Comparison of ENCODE assay signal across 1 cellular context in genomic region chr16:22633280-22633679, GRCh38.
A peak's percentile ranks its signal among the peaks of the same experiment; 100 is the strongest.
TF ChIP-seq lines count a peak whose summit lies in the region.

No MANE protein-coding gene starts in this region.

TF ChIP-seq in HepG2, 621 proteins besides CTCF, POLR2A, EP300 and RAD21 (continued from another document):
- TF ChIP-seq, protein P1, sequence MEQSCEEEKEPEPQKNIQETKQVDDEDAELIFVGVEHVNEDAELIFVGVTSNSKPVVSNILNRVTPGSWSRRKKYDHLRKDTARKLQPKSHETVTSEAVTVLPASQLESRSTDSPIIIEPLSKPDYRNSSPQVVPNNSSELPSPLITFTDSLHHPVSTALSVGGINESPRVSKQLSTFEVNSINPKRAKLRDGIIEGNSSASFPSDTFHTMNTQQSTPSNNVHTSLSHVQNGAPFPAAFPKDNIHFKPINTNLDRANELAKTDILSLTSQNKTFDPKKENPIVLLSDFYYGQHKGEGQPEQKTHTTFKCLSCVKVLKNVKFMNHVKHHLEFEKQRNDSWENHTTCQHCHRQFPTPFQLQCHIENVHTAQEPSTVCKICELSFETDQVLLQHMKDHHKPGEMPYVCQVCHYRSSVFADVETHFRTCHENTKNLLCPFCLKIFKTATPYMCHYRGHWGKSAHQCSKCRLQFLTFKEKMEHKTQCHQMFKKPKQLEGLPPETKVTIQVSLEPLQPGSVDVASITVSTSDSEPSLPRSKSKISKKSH (CRISPR knock-in tag; IDR thresholded peaks at IDR 0.05; ENCODE audit: borderline replicate concordance) = no peak
- TF ChIP-seq ZNF790 (CRISPR knock-in tag; IDR thresholded peaks at IDR 0.05; ENCODE audit: borderline replicate concordance) (no peak), PTBP1 (IDR thresholded peaks at IDR 0.05; ENCODE audit: low read depth, low read length, poor library complexity, severe bottlenecking) (no peak), ZNF646 (CRISPR knock-in tag; IDR thresholded peaks at IDR 0.05) (peak; percentile 23; the same call in 1 of the 2 replicates), REXO4 (CRISPR knock-in tag; IDR thresholded peaks at IDR 0.05; ENCODE audit: borderline replicate concordance) (no peak), PHB2 (IDR thresholded peaks at IDR 0.05; ENCODE audit: partially characterized antibody) (no peak), ZNF34 (CRISPR knock-in tag; IDR thresholded peaks at IDR 0.05; ENCODE audit: borderline replicate concordance) (0 out of 2 replicates have a peak, but pooled peaks have one; percentile 46)
